ENCODE assay signal across 19 cellular contexts in genomic region chr2:235934059-235934896, GRCh38.
DNase-seq lines count a peak whose midpoint lies in the region; ATAC-seq, FAIRE-seq and TF ChIP-seq lines count a peak whose summit lies in the region.
"Had no signal": no experiment of that assay in that cellular context is flagged by ENCODE, and none has a peak within 500 bp of the region (broad histone marks: within the 10 kb centered on the region; RNA-seq: fewer than 3 reads in every experiment).

No MANE protein-coding gene starts in this region.

- WGBS in endodermal cell (ENCODE audit: insufficient coverage in 1 of 2, insufficient read length in 1 of 2), 2 experiments: 80 to 89% methylated on average over 14 to 19 of the region's 19 CpGs
- WGBS in right lobe of liver (ENCODE audit: insufficient coverage, low coverage, low lambda C conversion rate, missing lambda C conversion rate): 76% methylated on average over 11 of the region's 19 CpGs

- H3K27me3 Mint-ChIP-seq in endodermal cell (ENCODE audit: insufficient read depth): no peaks in the 10 kb centered on the region

- H3K4me3 ChIP-seq in endodermal cell (ENCODE audit: low read length): no peak overlapping the region
- no peak overlapping the region for H3K4me3 ChIP-seq in kidney (ENCODE audit: low read length in 2 of 2)
- H3K4me3 ChIP-seq in right lobe of liver: no peak overlapping the region
- H3K4me3 ChIP-seq: A549 had no signal

- H3K36me3 ChIP-seq in endodermal cell (ENCODE audit: control insufficient read depth, insufficient read depth, low read length) (peaks cover 10% of the 10 kb centered on the region), kidney (ENCODE audit: control insufficient read depth in 1 of 2, insufficient read depth in 2 of 2, low read length in 2 of 2) (peaks cover 2 to 17% of the 10 kb centered on the region in 2 donors), right lobe of liver (peaks cover 0 to 3% (median 0%) of the 10 kb centered on the region in 4 donors)

- TF ChIP-seq CTCF in endodermal cell (conservative IDR thresholded peaks at IDR 0.05): no peak
- no peak for TF ChIP-seq CTCF in kidney (IDR thresholded peaks at IDR 0.05; ENCODE audit: borderline replicate concordance, extremely low read depth, insufficient read depth)
- TF ChIP-seq CTCF in right lobe of liver (IDR thresholded peaks at IDR 0.05): no peak

- H3K27ac Mint-ChIP-seq in endodermal cell: no peak overlapping the region

- no peak for FAIRE-seq in kidney (lab: Jason Lieb, UNC)
- FAIRE-seq: A549, HTR-8/SVneo had no signal

- H3K9me3 ChIP-seq in endodermal cell (ENCODE audit: control insufficient read depth, low read length): peaks cover 11% of the 10 kb centered on the region
- peaks cover 0 to 7% of the 10 kb centered on the region in 2 donors for H3K9me3 ChIP-seq in kidney (ENCODE audit: control insufficient read depth in 1 of 2, low read length in 2 of 2)
- H3K9me3 ChIP-seq in right lobe of liver: no peaks in the 10 kb centered on the region
- H3K9me3 ChIP-seq: A549 had no signal

- H3K27me3 ChIP-seq in endodermal cell (ENCODE audit: control insufficient read depth, insufficient read depth, low read length, poor library complexity, severe bottlenecking) (no peaks in the 10 kb centered on the region), right lobe of liver (no peaks in the 10 kb centered on the region)

- no peak overlapping the region for H3K9ac ChIP-seq in endodermal cell (ENCODE audit: extremely low read depth, low read length, poor library complexity, severe bottlenecking)
- no peak overlapping the region for H3K9ac ChIP-seq in kidney (ENCODE audit: low read length in 2 of 2)

- H3K4me1 ChIP-seq in endodermal cell (ENCODE audit: control insufficient read depth, insufficient read depth, low read length): no peaks in the 10 kb centered on the region
- peaks cover 0 to 3% of the 10 kb centered on the region in 2 donors for H3K4me1 ChIP-seq in kidney (ENCODE audit: control insufficient read depth in 1 of 2, insufficient read depth in 1 of 2, low read depth in 1 of 2, low read length in 2 of 2)
- no peaks in the 10 kb centered on the region for H3K4me1 ChIP-seq in right lobe of liver
- H3K4me1 ChIP-seq: A549 had no signal

- intact Hi-C loops in kidney (cut with DNase I): no loop called here
- intact Hi-C loops in right lobe of liver (cut with DNase I): no loop called here

- no peak overlapping the region for H3K4me3 Mint-ChIP-seq in endodermal cell

- no peak for ATAC-seq in right lobe of liver
- ATAC-seq: A549 had no signal

- DNase-seq in AG08396 (ENCODE audit: low spot score): peak; percentile 21
- DNase-seq in M059J (ENCODE audit: low read depth): peak; percentile 3
- DNase-seq in endodermal cell: peak; percentile 40
- peak; percentile 47 for DNase-seq in mesenteric fat pad (ENCODE audit: low spot score)
- DNase-seq in kidney: no peak
- no peak for DNase-seq in NCI-H1436 (lab: John Stamatoyannopoulos, UW)
- DNase-seq in right lobe of liver: no peak
- DNase-seq in activated gamma-delta T cell (lab: John Stamatoyannopoulos, UW): no peak
- DNase-seq: AML-193, COR-L47, DMS53, H7, MV-4-11, NCI-H1417, NCI-H1930, NCI-H2171 treated with DMSO at 0.1 percent for 48 hours, NCI-H524 had no signal

- no peaks in the 10 kb centered on the region for H3K4me1 Mint-ChIP-seq in endodermal cell

- no peak for TF ChIP-seq POLR2A in right lobe of liver (IDR thresholded peaks at IDR 0.05)

- H3K36me3 Mint-ChIP-seq in endodermal cell (ENCODE audit: low read depth): peaks cover 12% of the 10 kb centered on the region

- peaks cover 1% of the 10 kb centered on the region for H3K9me3 Mint-ChIP-seq in endodermal cell

- H3K27ac ChIP-seq in endodermal cell (ENCODE audit: low read depth, low read length): peak overlapping the region; percentile 53
- no peak overlapping the region for H3K27ac ChIP-seq in kidney (ENCODE audit: low read depth in 2 of 2, low read length in 2 of 2)
- H3K27ac ChIP-seq in right lobe of liver: no peak overlapping the region
- H3K27ac ChIP-seq: A549 had no signal

Comparison
In these comparisons a context has a peak if more than half of its experiments do, and no peak if none do; other contexts are left out.
1. DNase-seq: peak in AG08396 (single experiment), M059J (single experiment), endodermal cell (single experiment) and mesenteric fat pad (single experiment); none in kidney (single experiment), NCI-H1436 (single experiment), right lobe of liver (0 of 3) and activated gamma-delta T cell (single experiment).